1 cellular context compared by ENCODE assay signal in genomic region chr21:25607151-25607811, GRCh38.
TF ChIP-seq lines count a peak whose summit lies in the region.

MRPL39 (minus strand) TSS chr21:25607481; CDS start chr21:25607475, 6 bp downstream.

TF ChIP-seq in HEK293, 187 proteins besides CTCF, POLR2A, EP300 and RAD21 (continued from another document and continues in another):
- TF ChIP-seq ZNF362 (tag by site-specific recombination; IDR thresholded peaks at IDR 0.05) = no peak
- TF ChIP-seq SCRT2 (tag by site-specific recombination; IDR thresholded peaks at IDR 0.05) = peak; percentile 71; the same call in 1 of the 2 replicates
- peak; percentile 33 for TF ChIP-seq ZNF654 (tag by site-specific recombination; IDR thresholded peaks at IDR 0.05; ENCODE audit: low read depth)
- TF ChIP-seq ZFHX2 (tag by site-specific recombination; conservative IDR thresholded peaks at IDR 0.05) = peak; percentile 77
- TF ChIP-seq ZNF621 (tag by site-specific recombination; IDR thresholded peaks at IDR 0.05) = no peak
- TF ChIP-seq OVOL3 (tag by site-specific recombination; IDR thresholded peaks at IDR 0.05) = peak; percentile 58; the same call in 1 of the 2 replicates
- TF ChIP-seq ZNF350 (tag by site-specific recombination; IDR thresholded peaks at IDR 0.05) = no peak
- no peak for TF ChIP-seq ZNF19 (tag by site-specific recombination; IDR thresholded peaks at IDR 0.05; ENCODE audit: low read depth)
- TF ChIP-seq GLIS2 (tag by site-specific recombination; IDR thresholded peaks at IDR 0.05) = peak; percentile 96
- TF ChIP-seq HIC1 (tag by site-specific recombination; IDR thresholded peaks at IDR 0.05) = no peak
- no peak for TF ChIP-seq ZNF112 (tag by site-specific recombination; IDR thresholded peaks at IDR 0.05)
- peak; percentile 62; the same call in 1 of the 2 replicates for TF ChIP-seq PRDM4 (tag by site-specific recombination; IDR thresholded peaks at IDR 0.05)
- TF ChIP-seq ZNF555 (tag by site-specific recombination; conservative IDR thresholded peaks at IDR 0.05) = no peak
- peak; percentile 67 for TF ChIP-seq ZFP69B (tag by site-specific recombination; IDR thresholded peaks at IDR 0.05)
- TF ChIP-seq ZNF416 (tag by site-specific recombination; IDR thresholded peaks at IDR 0.05) = no peak
- no peak for TF ChIP-seq ZNF302 (tag by site-specific recombination; IDR thresholded peaks at IDR 0.05; ENCODE audit: low read depth)
- TF ChIP-seq ZNF645 (tag by site-specific recombination; IDR thresholded peaks at IDR 0.05) = no peak
- peak; percentile 99 for TF ChIP-seq ZNF324 (tag by site-specific recombination; IDR thresholded peaks at IDR 0.05)
- peak; percentile 97 for TF ChIP-seq ZNF777 (tag by site-specific recombination; IDR thresholded peaks at IDR 0.05; ENCODE audit: borderline replicate concordance)
- 0 out of 2 replicates have a peak, but pooled peaks have one; percentile 26 for TF ChIP-seq ZNF221 (tag by site-specific recombination; IDR thresholded peaks at IDR 0.05; ENCODE audit: borderline replicate concordance)
- peak; percentile 93 for TF ChIP-seq ZNF692 (tag by site-specific recombination; IDR thresholded peaks at IDR 0.05)
- TF ChIP-seq PRDM2 (tag by site-specific recombination; IDR thresholded peaks at IDR 0.05; ENCODE audit: borderline replicate concordance) = peak; percentile 86; the same call in 1 of the 2 replicates
- TF ChIP-seq ZNF394 (tag by site-specific recombination; IDR thresholded peaks at IDR 0.05; ENCODE audit: borderline replicate concordance) = peak; percentile 89; the same call in 1 of the 2 replicates
- TF ChIP-seq ZFP37 (tag by site-specific recombination; IDR thresholded peaks at IDR 0.05) = peak; percentile 99
- 0 out of 2 replicates have a peak, but pooled peaks have one; percentile 19 for TF ChIP-seq MYNN (tag by site-specific recombination; IDR thresholded peaks at IDR 0.05; ENCODE audit: borderline replicate concordance)
- no peak for TF ChIP-seq ZNF571 (tag by site-specific recombination; IDR thresholded peaks at IDR 0.05)
- TF ChIP-seq ZNF132 (tag by site-specific recombination; IDR thresholded peaks at IDR 0.05; ENCODE audit: borderline replicate concordance) = no peak
- TF ChIP-seq ZNF792 (tag by site-specific recombination; IDR thresholded peaks at IDR 0.05) = no peak
- TF ChIP-seq ZNF404 (tag by site-specific recombination; IDR thresholded peaks at IDR 0.05) = no peak
- no peak for TF ChIP-seq ZNF426 (tag by site-specific recombination; IDR thresholded peaks at IDR 0.05)
- TF ChIP-seq ZNF311 (tag by site-specific recombination; IDR thresholded peaks at IDR 0.05; ENCODE audit: borderline replicate concordance) = no peak
- peak; percentile 97 for TF ChIP-seq KLF16 (tag by site-specific recombination; IDR thresholded peaks at IDR 0.05)
- TF ChIP-seq KLF10 (tag by site-specific recombination; IDR thresholded peaks at IDR 0.05) = peak; percentile 45; the same call in 1 of the 2 replicates
- no peak for TF ChIP-seq ATF2 (tag by site-specific recombination; IDR thresholded peaks at IDR 0.05; ENCODE audit: low read depth)
- no peak for TF ChIP-seq ZNF292 (tag by site-specific recombination; IDR thresholded peaks at IDR 0.05; ENCODE audit: borderline replicate concordance, low read depth)
- no peak for TF ChIP-seq ZNF214 (tag by site-specific recombination; IDR thresholded peaks at IDR 0.05; ENCODE audit: borderline replicate concordance)
- TF ChIP-seq ZNF549 (tag by site-specific recombination; IDR thresholded peaks at IDR 0.05) = no peak
- TF ChIP-seq HOXA7 (CRISPR knock-in tag; IDR thresholded peaks at IDR 0.05; ENCODE audit: borderline replicate concordance) = no peak
- TF ChIP-seq PRDM1 (tag by site-specific recombination; IDR thresholded peaks at IDR 0.05) = no peak
- TF ChIP-seq ZNF488 (tag by site-specific recombination; IDR thresholded peaks at IDR 0.05) = no peak
- peak; percentile 36; the same call in 1 of the 2 replicates for TF ChIP-seq ZNF184 (tag by site-specific recombination; IDR thresholded peaks at IDR 0.05)
- peak; percentile 62; the same call in 1 of the 2 replicates for TF ChIP-seq ZNF664 (tag by site-specific recombination; IDR thresholded peaks at IDR 0.05)
- TF ChIP-seq ZNF623 (tag by site-specific recombination; IDR thresholded peaks at IDR 0.05) = peak; percentile 40
- no peak for TF ChIP-seq ZNF140 (tag by site-specific recombination; IDR thresholded peaks at IDR 0.05)
- TF ChIP-seq ZNF660 (tag by site-specific recombination; IDR thresholded peaks at IDR 0.05) = peak; percentile 96
- TF ChIP-seq ZNF830 (tag by site-specific recombination; IDR thresholded peaks at IDR 0.05; ENCODE audit: low read depth) = no peak
- no peak for TF ChIP-seq ZNF433 (tag by site-specific recombination; IDR thresholded peaks at IDR 0.05; ENCODE audit: low read depth)
- no peak for TF ChIP-seq ZNF175 (tag by site-specific recombination; IDR thresholded peaks at IDR 0.05)
- TF ChIP-seq ZNF544 (tag by site-specific recombination; IDR thresholded peaks at IDR 0.05) = no peak
- no peak; the same call in 1 of the 2 replicates for TF ChIP-seq ZNF843 (tag by site-specific recombination; IDR thresholded peaks at IDR 0.05)
